In genomic region chr2:128306081-128306930, GRCh38 we compare ENCODE assay signal across 8 cellular contexts. TPM values are rescaled to one million over a fixed set of nuclear protein-coding genes. Genes with fewer than 3 reads are reported as not detected.
DNase-seq lines count a peak whose midpoint lies in the region; ATAC-seq and TF ChIP-seq lines count a peak whose summit lies in the region.

No MANE protein-coding gene starts in this region.

- BruUV-seq in PC-3 (replicated peaks; lab: Mats Ljungman, UMichigan): no TSS peak

- no peaks in the 10 kb centered on the region; the same call in 1 of the 2 replicates for H4K20me1 ChIP-seq in PC-3 (ENCODE audit: low read length)

- H3K4me3 Mint-ChIP-seq in HFFc6: peak overlapping the region; percentile 80

- CTCF ChIA-PET in PC-3 (lab: Charles Lee): interaction anchor here (0.6 to 0.7 kb wide), 2 partner anchors 70 to 135 kb away, joined by 3 read pairs; no protein-coding TSS in a partner anchor

- H3K4me1 Mint-ChIP-seq in HFFc6 (ENCODE audit: low read depth): peaks cover 66% of the 10 kb centered on the region

- peaks cover 4% of the 10 kb centered on the region; the same call in 1 of the 2 replicates for H3K36me3 Mint-ChIP-seq in HFFc6 (ENCODE audit: low read depth)

- peaks cover 42% of the 10 kb centered on the region for H3K79me2 ChIP-seq in PC-3 (ENCODE audit: low read length)

- H3K4me1 ChIP-seq in PC-3 (ENCODE audit: insufficient read depth, low read length) (peaks cover 27% of the 10 kb centered on the region), rectal smooth muscle tissue (ENCODE audit: control insufficient read depth, insufficient read depth, low read length) (peaks cover 37% of the 10 kb centered on the region)

- H3K9me3 ChIP-seq in PC-3 (ENCODE audit: low read length): no peaks in the 10 kb centered on the region

- peak overlapping the region; percentile 96 for H3K27ac ChIP-seq in PC-3 (ENCODE audit: low read length)
- peak overlapping the region; percentile 92 for H3K27ac ChIP-seq in rectal smooth muscle tissue (ENCODE audit: low read depth, low read length)

- no peaks in the 10 kb centered on the region for H3K9me3 Mint-ChIP-seq in HFFc6

- POLR2A ChIA-PET in PC-3 (lab: Charles Lee; ENCODE audit: unreplicated experiment): no interaction called here

- peak overlapping the region; percentile 98 for H3K27ac Mint-ChIP-seq in HFFc6

- no peaks in the 10 kb centered on the region for H3K9me2 ChIP-seq in PC-3 (replicated peaks; ENCODE audit: low read length)

- no peak overlapping the region for H2AFZ ChIP-seq in PC-3 (ENCODE audit: low read length)

- no peaks in the 10 kb centered on the region for H3K27me3 ChIP-seq in PC-3 (ENCODE audit: low read length)
- no peaks in the 10 kb centered on the region for H3K27me3 ChIP-seq in rectal smooth muscle tissue (ENCODE audit: control insufficient read depth, insufficient read depth, low read length)

- intact Hi-C loops in PC-3 (cut with micrococcal nuclease): loop anchor here (5.0 to 10.0 kb wide), 3 partner anchors 72 to 242 kb away; no protein-coding TSS in a partner anchor

- H3K36me3 ChIP-seq in PC-3 (ENCODE audit: low read depth, low read length) (no peaks in the 10 kb centered on the region), rectal smooth muscle tissue (ENCODE audit: control insufficient read depth, insufficient read depth, low read length) (no peaks in the 10 kb centered on the region)

- peak overlapping the region; percentile 76 for H3K4me2 ChIP-seq in PC-3 (ENCODE audit: low read length)

- H3K9ac ChIP-seq in PC-3 (ENCODE audit: low read length) (peak overlapping the region; percentile 84), rectal smooth muscle tissue (ENCODE audit: low read length) (peak overlapping the region; percentile 27)

- ATAC-seq in PC-3 (peak; percentile 65), GM18519 (IDR thresholded peaks at IDR 0.05; ENCODE audit: low FRiP score, unreplicated experiment) (no peak), GM19328 (IDR thresholded peaks at IDR 0.05; ENCODE audit: unreplicated experiment) (no peak)

- H3K27me3 Mint-ChIP-seq in HFFc6 (ENCODE audit: insufficient read depth): peaks cover 1% of the 10 kb centered on the region

- H3K4me3 ChIP-seq in PC-3 (ENCODE audit: low read length): peak overlapping the region; percentile 30
- H3K4me3 ChIP-seq in rectal smooth muscle tissue (ENCODE audit: low read length): peak overlapping the region; percentile 43

- DNase-seq in HFFc6: peak; percentile 94
- peak; percentile 86 for DNase-seq in PC-3
- DNase-seq in fibroblast of the conjunctiva (ENCODE audit: low read depth): peak; percentile 68
- DNase-seq in T-helper 9 cell: no peak
- no peak for DNase-seq in HUDEP-2 (lab: John Stamatoyannopoulos, UW; ENCODE audit: unreplicated experiment in 76 of 76)

- no peaks in the 10 kb centered on the region for H3F3A ChIP-seq in PC-3 (ENCODE audit: low read length, unreplicated experiment)

- TF ChIP-seq CTCF in HFFc6 (IDR thresholded peaks at IDR 0.05) (peak; percentile 69), PC-3 (conservative IDR thresholded peaks at IDR 0.05; ENCODE audit: low read depth, low read length) (peak; percentile 49)

RNA-seq across cellular contexts. Expression of gene HS6ST1, which starts 12.4 kb away (rescaled TPM):
- 10 to 100 TPM; 18.5 to 27.2 (median 24.3) TPM for total RNA-seq in HFFc6 (2021; fragmentation: NEBNext Ultra II Directional; extraction: Animal tissue kit (Norgen Biotek cat#: 25700))
- 21.5 and 25.6 TPM in 2 replicates for total RNA-seq in PC-3 (2014; rRNA removed)

Comparison
In these comparisons a context has a peak if more than half of its experiments do, and no peak if none do; other contexts are left out.
1. DNase-seq: peak in HFFc6 (single experiment), PC-3 (single experiment) and fibroblast of the conjunctiva (single experiment); none in T-helper 9 cell (single experiment) and HUDEP-2 (0 of 76).